In the genomic region with DNA sequence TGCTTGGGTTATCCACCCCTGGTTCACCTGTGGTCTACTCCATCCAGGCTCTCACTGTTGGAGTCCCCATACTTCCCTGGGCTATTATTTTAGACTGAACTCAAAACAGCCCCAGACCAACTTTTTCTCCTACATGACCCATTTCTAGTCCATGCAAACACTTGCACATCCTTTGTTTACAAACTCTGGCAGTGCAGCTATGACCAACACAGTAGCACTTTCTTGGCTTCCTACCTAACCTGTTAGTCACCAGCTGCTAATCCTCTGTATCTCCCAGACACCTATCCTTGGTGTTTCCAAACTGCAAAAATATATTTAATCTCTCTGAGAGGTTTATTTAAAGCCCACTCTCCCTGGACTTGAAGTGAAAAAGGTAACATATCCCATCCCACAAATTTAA, we compare ENCODE assay signal across 13 cellular contexts.
DNase-seq lines count a peak whose midpoint lies in the region; ATAC-seq and TF ChIP-seq lines count a peak whose summit lies in the region.
"Had no signal": no experiment of that assay in that cellular context is flagged by ENCODE, and none has a peak within 500 bp of the region (broad histone marks: within the 10 kb centered on the region; RNA-seq: fewer than 3 reads in every experiment).

No MANE protein-coding gene starts in this region.

- DNase-seq in H4 (ENCODE audit: low spot score) (peak; percentile 25), SK-N-MC (ENCODE audit: low read depth, low spot score) (no peak), fibroblast of the conjunctiva (ENCODE audit: low read depth) (peak; percentile 37), psoas muscle (no peak), NAMALWA (ENCODE audit: low spot score) (no peak), UCSD-AML1 (lab: John Stamatoyannopoulos, UW; ENCODE audit: unreplicated experiment) (no peak), GM13976 (ENCODE audit: low spot score) (no peak)
- DNase-seq: activated CD8-positive, alpha-beta memory T cell treated with anti-CD3 and anti-CD28 coated beads, Interleukin-2, amount 10 ng/mL, durations not matched to agents 7 days and 5 days; DMS153; glutamatergic neuron; NCI-H748 treated with DMSO at 0.1 percent for 48 hours; stimulated activated naive CD4-positive, alpha-beta T cell treated with Interleukin-2 at 50 U/mL for 16 hours had no signal

- intact Hi-C loops in psoas muscle (cut with DNase I): no loop called here

- in situ Hi-C loops in GM13976 (cut with MboI; ENCODE audit: low sequenced_read_pairs, unreplicated experiment): no loop called here

- no peaks in the 10 kb centered on the region for H3K27me3 ChIP-seq in psoas muscle (ENCODE audit: insufficient read depth in 3 of 3, low read length in 2 of 3)

- H3K4me1 ChIP-seq in psoas muscle: peaks cover 19% of the 10 kb centered on the region

- no peak overlapping the region for H3K9ac ChIP-seq in SK-N-MC (ENCODE audit: insufficient read length)

- ATAC-seq in psoas muscle: peak; percentile 85 to 98 (median 96)
- ATAC-seq in HG02610 (IDR thresholded peaks at IDR 0.05; ENCODE audit: unreplicated experiment): no peak
- ATAC-seq: activated CD8-positive, alpha-beta memory T cell treated with anti-CD3 and anti-CD28 coated beads, Interleukin-2, amount 10 ng/mL, durations not matched to agents 7 days and 5 days had no signal

- TF ChIP-seq CTCF in psoas muscle (IDR thresholded peaks at IDR 0.05): no peak
- no peak for TF ChIP-seq CTCF in GM13976 (IDR thresholded peaks at IDR 0.05; ENCODE audit: borderline replicate concordance, control extremely low read depth, extremely low read depth, insufficient read depth, missing control alignments)

- H3K36me3 ChIP-seq in SK-N-MC (ENCODE audit: insufficient read depth, low read length) (no peaks in the 10 kb centered on the region), psoas muscle (ENCODE audit: insufficient read depth in 1 of 2, low read depth in 1 of 2) (no peaks in the 10 kb centered on the region)

- peak overlapping the region; percentile 89; the same call in 1 of the 2 replicates for H3K27ac ChIP-seq in SK-N-MC
- H3K27ac ChIP-seq in psoas muscle: peak overlapping the region; percentile 21

- no peak overlapping the region for H3K4me3 ChIP-seq in SK-N-MC
- H3K4me3 ChIP-seq in psoas muscle: no peak overlapping the region

- H3K9me3 ChIP-seq in SK-N-MC (ENCODE audit: low read depth, low read length): no peaks in the 10 kb centered on the region
- H3K9me3 ChIP-seq in psoas muscle: no peaks in the 10 kb centered on the region

Comparison
In these comparisons a context has a peak if more than half of its experiments do, and no peak if none do; other contexts are left out.
1. DNase-seq: peak in H4 (single experiment) and fibroblast of the conjunctiva (single experiment); none in SK-N-MC (single experiment), psoas muscle (0 of 2), NAMALWA (single experiment), UCSD-AML1 (single experiment) and GM13976 (single experiment).